ENCODE assay signal across 8 cellular contexts in genomic region chr1:93814059-93814794, GRCh38.
DNase-seq lines count a peak whose midpoint lies in the region; ATAC-seq and TF ChIP-seq lines count a peak whose summit lies in the region.

No MANE protein-coding gene starts in this region.

- ATAC-seq in GM18498 (IDR thresholded peaks at IDR 0.05; ENCODE audit: unreplicated experiment), result peak; percentile 77
- peak; percentile 71 for ATAC-seq in HG03342 (IDR thresholded peaks at IDR 0.05; ENCODE audit: unreplicated experiment)
- ATAC-seq in effector memory CD8-positive, alpha-beta T cell (replicated peaks), result no peak
- ATAC-seq in stimulated activated naive CD8-positive, alpha-beta T cell treated with anti-CD3 and anti-CD28 coated beads, Interleukin-15, amount 100 ng/mL, for 72 hours, result peak; percentile 76

- DNase-seq in AG08395 (ENCODE audit: low spot score) (peak; percentile 75), NCI-H2227 treated with DMSO at 0.1 percent for 48 hours (lab: John Stamatoyannopoulos, UW) (peak; percentile 63), medulla oblongata (ENCODE audit: extremely low spot score) (peak; percentile 92)
- peak; percentile 31 to 58 (median 36) for DNase-seq in effector memory CD8-positive, alpha-beta T cell
- peak; percentile 46 to 57 for DNase-seq in stimulated activated naive CD8-positive, alpha-beta T cell treated with anti-CD3 and anti-CD28 coated beads, Interleukin-15, amount 100 ng/mL, for 72 hours

- no peak overlapping the region for H3K4me3 ChIP-seq in WI38 (ENCODE audit: low read depth, low read length)

- no peak overlapping the region for H3K4me3 Mint-ChIP-seq in effector memory CD8-positive, alpha-beta T cell
- H3K4me3 Mint-ChIP-seq in stimulated activated naive CD8-positive, alpha-beta T cell treated with anti-CD3 and anti-CD28 coated beads, Interleukin-15, amount 100 ng/mL, for 72 hours, result no peak overlapping the region

- no peaks in the 10 kb centered on the region for H3K9me3 Mint-ChIP-seq in effector memory CD8-positive, alpha-beta T cell
- H3K9me3 Mint-ChIP-seq in stimulated activated naive CD8-positive, alpha-beta T cell treated with anti-CD3 and anti-CD28 coated beads, Interleukin-15, amount 100 ng/mL, for 72 hours, result no peaks in the 10 kb centered on the region

- peaks cover 2% of the 10 kb centered on the region for H3K36me3 Mint-ChIP-seq in effector memory CD8-positive, alpha-beta T cell (ENCODE audit: insufficient read depth)

- H3K4me1 Mint-ChIP-seq in effector memory CD8-positive, alpha-beta T cell (ENCODE audit: low read depth in 2 of 2), result peaks cover 12 to 20% of the 10 kb centered on the region in 2 donors
- H3K4me1 Mint-ChIP-seq in stimulated activated naive CD8-positive, alpha-beta T cell treated with anti-CD3 and anti-CD28 coated beads, Interleukin-15, amount 100 ng/mL, for 72 hours, result peaks cover 21% of the 10 kb centered on the region

- no peak overlapping the region for H3K27ac Mint-ChIP-seq in effector memory CD8-positive, alpha-beta T cell
- H3K27ac Mint-ChIP-seq in stimulated activated naive CD8-positive, alpha-beta T cell treated with anti-CD3 and anti-CD28 coated beads, Interleukin-15, amount 100 ng/mL, for 72 hours, result no peak overlapping the region

- H3K27me3 Mint-ChIP-seq in effector memory CD8-positive, alpha-beta T cell, result no peaks in the 10 kb centered on the region
- H3K27me3 Mint-ChIP-seq in stimulated activated naive CD8-positive, alpha-beta T cell treated with anti-CD3 and anti-CD28 coated beads, Interleukin-15, amount 100 ng/mL, for 72 hours, result no peaks in the 10 kb centered on the region

- TF ChIP-seq CTCF in WI38 (IDR thresholded peaks at IDR 0.05; ENCODE audit: low read depth, low read length), result peak; percentile 99

Comparison
In these comparisons a context has a peak if more than half of its experiments do, and no peak if none do; other contexts are left out.
1. DNase-seq: peak in every context shown above with its lines; median percentile 92 in medulla oblongata; 75 in AG08395; 63 in NCI-H2227 treated with DMSO at 0.1 percent for 48 hours; 52 in stimulated activated naive CD8-positive, alpha-beta T cell treated with anti-CD3 and anti-CD28 coated beads, Interleukin-15, amount 100 ng/mL, for 72 hours; 36 in effector memory CD8-positive, alpha-beta T cell.